In genomic region chr2:171531291-171531690, GRCh38 we compare ENCODE assay signal across 10 cellular contexts. TPM values are rescaled to one million over a fixed set of nuclear protein-coding genes. Genes with fewer than 3 reads are reported as not detected.
DNase-seq lines count a peak whose midpoint lies in the region; ATAC-seq, FAIRE-seq and TF ChIP-seq lines count a peak whose summit lies in the region.
"Had no signal": no experiment of that assay in that cellular context is flagged by ENCODE, and none has a peak within 500 bp of the region (broad histone marks: within the 10 kb centered on the region; RNA-seq: fewer than 3 reads in every experiment).

No MANE protein-coding gene starts in this region.

- POLR2A ChIA-PET in GM12878 (lab: Charles Lee): interaction anchor here (0.6 to 3.2 kb wide), 12 partner anchors 9 to 557 kb away, joined by 3 to 24 read pairs (median 3); partner anchors contain the start of gene CYBRD1

- intact Hi-C loops in GM12878 (cut with micrococcal nuclease; ENCODE audit: unreplicated experiment) (no loop called here), thyroid gland (cut with DNase I) (no loop called here)

- TF ChIP-seq CTCF in GM12878 (IDR thresholded peaks at IDR 0.05 in 2 of 3, conservative IDR thresholded peaks at IDR 0.05 in 1 of 3; ENCODE audit: control insufficient read depth in 2 of 3, extremely low read depth in 1 of 3, insufficient read depth in 1 of 3, low read depth in 3 of 3, low read length in 3 of 3): no peak
- TF ChIP-seq CTCF in hepatocyte (IDR thresholded peaks at IDR 0.05; ENCODE audit: poor library complexity): no peak
- TF ChIP-seq CTCF in thyroid gland (IDR thresholded peaks at IDR 0.05): no peak

- peak overlapping the region; percentile 58 for H3K4me2 ChIP-seq in GM12878 (ENCODE audit: control insufficient read depth, insufficient read depth)
- H3K4me2 ChIP-seq in hepatocyte: peak overlapping the region; percentile 5

- SMC1A ChIA-PET in GM12878 (lab: Charles Lee; ENCODE audit: uncharacterized antibody, unreplicated experiment): interaction anchor here (0.9 to 5.8 kb wide), 16 partner anchors 10 to 115 kb away, joined by 3 to 33 read pairs (median 4); partner anchors contain the start of gene CYBRD1

- BruUV-seq in GM12878 (replicated peaks; lab: Mats Ljungman, UMichigan): no TSS peak

- TF ChIP-seq RAD21 in GM12878 (IDR thresholded peaks at IDR 0.05; ENCODE audit: insufficient read depth, low read depth, low read length): no peak

- RAD21 ChIA-PET in GM12878 (lab: Charles Lee; ENCODE audit: unreplicated experiment): interaction anchor here (0.9 to 4.5 kb wide), 8 partner anchors 9 to 114 kb away, joined by 3 to 23 read pairs (median 4); partner anchors contain the start of genes CYBRD1, DCAF17 and METTL8

- H3K9ac ChIP-seq in GM12878 (ENCODE audit: control insufficient read depth, insufficient read depth, low read length): peak overlapping the region; percentile 43

- H3K9me3 ChIP-seq in GM12878 (replicated peaks; ENCODE audit: control insufficient read depth, insufficient read depth, low read length) (peaks cover 3% of the 10 kb centered on the region; the same call in 2 of the 3 replicates), hepatocyte (ENCODE audit: low read depth) (no peaks in the 10 kb centered on the region), thyroid gland (no peaks in the 10 kb centered on the region)

- ATAC-seq in GM12878: peak; percentile 51
- ATAC-seq in HG02798 (IDR thresholded peaks at IDR 0.05; ENCODE audit: poor library complexity, unreplicated experiment): no peak
- ATAC-seq: stimulated activated effector memory CD8-positive, alpha-beta T cell treated with anti-CD3 and anti-CD28 coated beads, Interleukin-12 subunit alpha, Interleukin-12 subunit beta, amount 100 ng/mL, for 72 hours had no signal

- peak overlapping the region; percentile 59 for H2AFZ ChIP-seq in GM12878 (ENCODE audit: control insufficient read depth, low read depth, low read length)
- no peak overlapping the region for H2AFZ ChIP-seq in hepatocyte

- H3K9me2 ChIP-seq in hepatocyte (replicated peaks; ENCODE audit: insufficient read depth): no peaks in the 10 kb centered on the region

- H3K79me2 ChIP-seq in GM12878 (ENCODE audit: control insufficient read depth, insufficient read depth, low read length): peaks cover 66% of the 10 kb centered on the region
- H3K79me2 ChIP-seq in hepatocyte: peaks cover 18% of the 10 kb centered on the region

- H3K27me3 ChIP-seq in GM12878 (replicated peaks in 1 of 2; ENCODE audit: control insufficient read depth in 2 of 2, insufficient read depth in 2 of 2, low read length in 1 of 2): no peaks in the 10 kb centered on the region
- H3K27me3 ChIP-seq in hepatocyte: no peaks in the 10 kb centered on the region
- H3K27me3 ChIP-seq in thyroid gland: no peaks in the 10 kb centered on the region

- no peak for FAIRE-seq in GM12878 (lab: Jason Lieb, UNC)
- FAIRE-seq: G401.6, small intestine had no signal

- H3K36me3 ChIP-seq in GM12878 (ENCODE audit: control insufficient read depth in 2 of 2, insufficient read depth in 2 of 2, low read length in 1 of 2): no peaks in the 10 kb centered on the region; a peak in 1 of 4 replicates
- no peaks in the 10 kb centered on the region for H3K36me3 ChIP-seq in hepatocyte (replicated peaks; ENCODE audit: insufficient read depth, low read depth)
- no peaks in the 10 kb centered on the region for H3K36me3 ChIP-seq in thyroid gland

- DNase-seq in HT1080 (ENCODE audit: low read depth): peak; percentile 78
- DNase-seq in GM12878 (ENCODE audit: low read depth, low spot score): no peak
- DNase-seq in hepatocyte (ENCODE audit: low spot score): no peak
- peak; percentile 76 to 81 for DNase-seq in thyroid gland
- no peak for DNase-seq in DMS 273 (lab: John Stamatoyannopoulos, UW; ENCODE audit: unreplicated experiment)
- DNase-seq in KG1 (lab: John Stamatoyannopoulos, UW): no peak
- DNase-seq: small intestine had no signal

- H4K20me1 ChIP-seq in GM12878 (ENCODE audit: control insufficient read depth, insufficient read depth) (no peaks in the 10 kb centered on the region), hepatocyte (ENCODE audit: insufficient read depth, poor library complexity, severe bottlenecking) (no peaks in the 10 kb centered on the region)

- in situ Hi-C loops in GM12878 (cut with MboI): no loop called here

- TF ChIP-seq EP300 in GM12878 (IDR thresholded peaks at IDR 0.05; ENCODE audit: borderline replicate concordance in 1 of 2, control insufficient read depth in 1 of 2, low read depth in 2 of 2, low read length in 2 of 2): no peak

- peak overlapping the region; percentile 57 for H3K27ac ChIP-seq in GM12878 (ENCODE audit: control insufficient read depth, insufficient read depth)
- H3K27ac ChIP-seq in hepatocyte: peak overlapping the region; percentile 37
- H3K27ac ChIP-seq in thyroid gland: peak overlapping the region; percentile 49 to 85 (median 72)

- peaks cover 11% of the 10 kb centered on the region for H3K4me1 ChIP-seq in GM12878 (ENCODE audit: control insufficient read depth, insufficient read depth, low read length)
- H3K4me1 ChIP-seq in hepatocyte (ENCODE audit: insufficient read depth): no peaks in the 10 kb centered on the region
- peaks cover 68 to 81% of the 10 kb centered on the region in 2 donors for H3K4me1 ChIP-seq in thyroid gland

- H3K4me3 ChIP-seq in GM12878 (peak overlapping the region; percentile 43; the same call in 1 of the 2 replicates), hepatocyte (no peak overlapping the region), thyroid gland (replicated peaks in 1 of 3) (no peak overlapping the region)

- 20% methylated on average over 7 of the region's 7 CpGs for WGBS in GM12878 (ENCODE audit: insufficient coverage, insufficient replicate concordance, low lambda C conversion rate, missing lambda C conversion rate)
- WGBS in hepatocyte (ENCODE audit: low lambda C conversion rate, missing lambda C conversion rate): 47% methylated on average over 7 of the region's 7 CpGs
- WGBS in thyroid gland, 2 donors: 13 to 17% methylated on average over 7 of the region's 7 CpGs

- TF ChIP-seq POLR2A in GM12878 (IDR thresholded peaks at IDR 0.05; ENCODE audit: low read depth, low read length) (no peak), thyroid gland (IDR thresholded peaks at IDR 0.05) (no peak)

- CTCF ChIA-PET in GM12878 (lab: Yijun Ruan, JAX): interaction anchor here (1.1 to 3.7 kb wide), 11 partner anchors 8 to 42 kb away, joined by 3 to 17 read pairs (median 6); partner anchors contain the start of gene CYBRD1

TF ChIP-seq in GM12878, 131 proteins besides CTCF, POLR2A, EP300 and RAD21 (continues in another document):
- TF ChIP-seq BCLAF1 (IDR thresholded peaks at IDR 0.05): no peak
- no peak for TF ChIP-seq TCF7 (IDR thresholded peaks at IDR 0.05; ENCODE audit: borderline replicate concordance)

RNA-seq across cellular contexts. Expression of gene CYBRD1, which starts 9.0 kb away (rescaled TPM):
- 28.2 and 28.4 TPM in 2 replicates for total RNA-seq in HT1080 (2014; rRNA removed; shearing (Covaris generic))
- 12.5 and 15.9 TPM in 2 replicates for polyA plus RNA-seq in HT1080 (2015; cell fraction: cytosol; rRNA removed)
- 9.3 and 9.6 TPM in 2 replicates for polyA plus RNA-seq in HT1080 (2015; cell fraction: nucleus; rRNA removed)
- 37.9 and 48.9 TPM in 2 replicates for total RNA-seq in GM12878 (2013; cell fraction: nucleolus; rRNA removed)
- total RNA-seq in GM12878 (2014; rRNA removed) (25.3 and 34.8 TPM in 2 replicates), GM12878 (2014; rRNA removed; fragmentation: Illumina TruSeq; extraction: Trizol) (26.9 and 28.8 TPM in 2 replicates), GM12878 (2021) (33.0 and 34.8 TPM in 2 replicates), hepatocyte (66.1 and 66.4 TPM in 2 replicates), thyroid gland (100 to 1,000 TPM; 462 to 802 (median 490) TPM)
- 15.7 TPM for polyA plus RNA-seq in GM12878 (2011; ENCODE audit: low read depth)
- polyA plus RNA-seq in GM12878 (2011; rRNA removed) (26.1 and 26.4 TPM in 2 replicates), GM12878 (2014; fragmentation: Illumina TruSeq; extraction: Trizol) (30.4 and 40.2 TPM in 2 replicates), GM12878 (2014; fragmentation: Nextera tagmentation; extraction: Ambion mirVana) (10 to 100 TPM; 10.8 to 13.2 TPM), GM12878 (2014; rRNA removed) (24.2 and 31.9 TPM in 2 replicates), GM12878 (2016; fragmentation: Nextera tagmentation; extraction: Ambion mirVana) (10 to 100 TPM; 39.9 to 51.9 TPM), hepatocyte (42.4 and 46.0 TPM in 2 replicates)
- polyA plus RNA-seq in GM12878 (2011; cell fraction: cytosol; rRNA removed): 16.2 and 17.0 TPM in 2 replicates
- 8.7 and 9.5 TPM in 2 replicates for polyA plus RNA-seq in GM12878 (2011; cell fraction: nucleus; rRNA removed)
- polyA plus RNA-seq in GM12878 (2012): 30.9 and 38.5 TPM in 2 replicates
- 16.5 and 17.7 TPM in 2 replicates for polyA minus RNA-seq in GM12878 (2011; rRNA and poly(A)+ RNA removed)
- 7.6 and 11.0 TPM in 2 replicates for polyA minus RNA-seq in GM12878 (2011; cell fraction: cytosol; rRNA and poly(A)+ RNA removed)
- 5.6 and 5.7 TPM in 2 replicates for polyA minus RNA-seq in GM12878 (2011; cell fraction: nucleus; rRNA and poly(A)+ RNA removed)

Comparison
In these comparisons a context has a peak if more than half of its experiments do, and no peak if none do; other contexts are left out.
1. DNase-seq: peak in HT1080 (single experiment) and thyroid gland (2 of 2); none in GM12878 (single experiment), hepatocyte (single experiment), DMS 273 (single experiment) and KG1 (single experiment).
2. Peak in every context shown above with its lines, with median percentiles within 50 percentile points of each other: H3K27ac ChIP-seq.